In the genomic region with DNA sequence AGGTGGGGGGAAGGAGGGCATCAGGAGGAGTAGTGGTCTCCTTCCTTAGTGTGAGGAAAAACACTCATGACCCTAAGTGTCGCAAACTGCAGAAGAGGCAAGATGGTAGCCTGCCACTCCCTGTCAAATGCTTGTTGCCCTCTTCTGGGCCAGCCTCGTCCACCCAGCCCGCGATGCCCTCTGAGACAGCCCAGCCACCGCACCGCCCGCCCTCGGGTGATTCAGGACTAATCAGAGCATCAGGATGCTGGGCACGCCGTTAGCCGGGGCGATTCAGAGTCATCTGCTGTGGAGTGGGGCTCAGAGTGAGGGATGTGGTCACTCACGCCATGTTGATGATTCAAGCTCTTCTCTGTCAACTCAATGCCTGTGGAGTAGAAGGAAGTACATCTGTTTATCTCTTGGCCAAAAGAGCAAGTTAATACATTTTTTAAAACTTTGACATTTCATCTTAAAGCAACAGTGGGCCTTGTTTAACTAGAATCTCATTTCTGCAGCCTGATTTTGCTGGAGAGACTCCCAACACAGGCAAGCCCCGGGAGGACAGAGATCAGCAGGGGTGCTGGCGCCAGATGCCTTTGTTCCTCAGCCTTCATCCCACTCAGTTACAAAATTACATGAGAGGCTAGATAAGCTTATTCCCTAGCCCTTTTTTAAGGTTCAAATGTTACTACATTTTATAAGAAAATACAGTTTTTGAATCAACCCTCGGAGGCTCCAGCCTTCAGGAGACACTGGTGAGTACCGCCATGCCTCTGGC, we compare ENCODE assay signal across 1 cellular context.
TF ChIP-seq lines count a peak whose summit lies in the region.

No MANE protein-coding gene starts in this region.

TF ChIP-seq in WTC11, 78 proteins besides CTCF, POLR2A, EP300 and RAD21 (continued from another document):
- TF ChIP-seq ZNF396 (CRISPR knock-in tag; IDR thresholded peaks at IDR 0.05; ENCODE audit: borderline replicate concordance), result no peak
